ENCODE assay signal across 19 cellular contexts in genomic region chr5:2135354-2135753, GRCh38.
A peak's percentile ranks its signal among the peaks of the same experiment; 100 is the strongest.
DNase-seq lines count a peak whose midpoint lies in the region; ATAC-seq, FAIRE-seq and TF ChIP-seq lines count a peak whose summit lies in the region.
"Had no signal": no experiment of that assay in that cellular context is flagged by ENCODE, and none has a peak within 500 bp of the region (broad histone marks: within the 10 kb centered on the region; RNA-seq: fewer than 3 reads in every experiment).

No MANE protein-coding gene starts in this region.

- ATAC-seq in A549 (no peak), DND-41 (ENCODE audit: insufficient read depth, low read depth) (no peak), WTC11 (peak; percentile 36; the same call in 1 of the 2 replicates)
- ATAC-seq: Panc1 had no signal

- H3K36me3 Mint-ChIP-seq in WTC11 = no peaks in the 10 kb centered on the region
- H3K36me3 Mint-ChIP-seq in T-helper 2 cell treated with Interferon-gamma antibody and Interleukin-4, amounts not matched to agents 5 μg/mL and 100 μg/mL, for 36 hours (ENCODE audit: low read depth) = no peaks in the 10 kb centered on the region
- H3K36me3 Mint-ChIP-seq: CD14-positive monocyte had no signal

- 31% methylated on average over 8 of the region's 8 CpGs for WGBS in A549 (ENCODE audit: missing lambda C conversion rate)
- 85 to 95% methylated on average over 4 to 6 of the region's 8 CpGs for WGBS in mesodermal cell (ENCODE audit: insufficient coverage in 2 of 2), 2 experiments
- WGBS in spleen, 5 donors = 57 to 78% (median 65%) methylated on average over 8 of the region's 8 CpGs
- whole genome bisulfite sequencing in transverse colon (ENCODE audit: low coverage in 1 of 2), 2 donors = 68% methylated on average over 6 of the region's 8 CpGs; no CpG with 5 or more reads in 1 of the 2 donors

- no peak for TF ChIP-seq EP300 in A549 (IDR thresholded peaks at IDR 0.05)
- no peak for TF ChIP-seq EP300 in transverse colon (IDR thresholded peaks at IDR 0.05; ENCODE audit: low read depth)

- POLR2A ChIA-PET in A549 (lab: Yijun Ruan, JAX) (no interaction called here), WTC11 (lab: Charles Lee) (no interaction called here)

- in situ Hi-C loops in transverse colon (cut with MboI; ENCODE audit: low pct_ligation_motif_present in 1 of 4, low pct_unique_long_range_greater_than_20kb in 1 of 4, low sequenced_read_pairs in 3 of 4) = no loop called here

- no peak overlapping the region for H3K4me3 Mint-ChIP-seq in WTC11
- H3K4me3 Mint-ChIP-seq in T-helper 2 cell treated with Interferon-gamma antibody and Interleukin-4, amounts not matched to agents 5 μg/mL and 100 μg/mL, for 36 hours = no peak overlapping the region
- H3K4me3 Mint-ChIP-seq: CD14-positive monocyte had no signal

- no peaks in the 10 kb centered on the region for H3K9me3 Mint-ChIP-seq in WTC11
- no peaks in the 10 kb centered on the region for H3K9me3 Mint-ChIP-seq in T-helper 2 cell treated with Interferon-gamma antibody and Interleukin-4, amounts not matched to agents 5 μg/mL and 100 μg/mL, for 36 hours

- CTCF ChIA-PET in A549 (lab: Yijun Ruan, JAX) = no interaction called here
- CTCF ChIA-PET in WTC11 (lab: Charles Lee) = interaction anchor here (1.5 kb wide), 1 partner anchor 17 kb away, joined by 3 read pairs; no protein-coding TSS in a partner anchor

- intact Hi-C loops in spleen (cut with DNase I; ENCODE audit: low total_unique reads) (no loop called here), transverse colon (cut with DNase I; ENCODE audit: low total_unique reads) (no loop called here)

- H3K27ac ChIP-seq in A549 (no peak overlapping the region), DND-41 (ENCODE audit: low read length) (no peak overlapping the region), mesodermal cell (ENCODE audit: low read depth, low read length, severe bottlenecking) (peak overlapping the region; percentile 36), spleen (no peak overlapping the region), transverse colon (no peak overlapping the region)

- H3K9ac ChIP-seq in DND-41 (ENCODE audit: low read depth, low read length) = no peak overlapping the region

- H3K4me1 ChIP-seq in A549 (no peaks in the 10 kb centered on the region), DND-41 (ENCODE audit: insufficient read depth, low read length) (no peaks in the 10 kb centered on the region), mesodermal cell (ENCODE audit: control insufficient read depth, insufficient read depth, low read length, poor library complexity, severe bottlenecking) (peaks cover 3% of the 10 kb centered on the region), spleen (peaks cover 0 to 12% (median 0%) of the 10 kb centered on the region in 6 donors), transverse colon (no peaks in the 10 kb centered on the region)

- H4K20me1 ChIP-seq in DND-41 (ENCODE audit: insufficient read depth, low read length) = no peaks in the 10 kb centered on the region

- H3K27me3 ChIP-seq in DND-41 (ENCODE audit: insufficient read depth, low read length, poor library complexity) (no peaks in the 10 kb centered on the region), spleen (replicated peaks in 1 of 7) (peaks cover 0 to 7% (median 0%) of the 10 kb centered on the region in 7 donors), transverse colon (no peaks in the 10 kb centered on the region)

- no peak overlapping the region for H3K27ac Mint-ChIP-seq in WTC11
- no peak overlapping the region for H3K27ac Mint-ChIP-seq in T-helper 2 cell treated with Interferon-gamma antibody and Interleukin-4, amounts not matched to agents 5 μg/mL and 100 μg/mL, for 36 hours
- H3K27ac Mint-ChIP-seq: CD14-positive monocyte had no signal

- H3K4me2 ChIP-seq in A549 (peak overlapping the region; percentile 55), DND-41 (ENCODE audit: insufficient read depth, low read length) (no peak overlapping the region)

- H3K27me3 Mint-ChIP-seq in WTC11 (ENCODE audit: low read depth) = no peaks in the 10 kb centered on the region; the same call in 1 of the 2 replicates
- no peaks in the 10 kb centered on the region for H3K27me3 Mint-ChIP-seq in T-helper 2 cell treated with Interferon-gamma antibody and Interleukin-4, amounts not matched to agents 5 μg/mL and 100 μg/mL, for 36 hours (ENCODE audit: low read depth)

- H2AFZ ChIP-seq in DND-41 (ENCODE audit: low read depth, low read length) = no peak overlapping the region

- no peaks in the 10 kb centered on the region for H3K79me2 ChIP-seq in DND-41 (ENCODE audit: insufficient read depth, low read length)

- H3K4me3 ChIP-seq in A549 = no peak overlapping the region
- H3K4me3 ChIP-seq in DND-41 (ENCODE audit: low read depth in 1 of 2, low read length in 2 of 2) = no peak overlapping the region
- no peak overlapping the region for H3K4me3 ChIP-seq in mesodermal cell (ENCODE audit: extremely low read depth, insufficient read depth, low read length, poor library complexity, severe bottlenecking)
- no peak overlapping the region for H3K4me3 ChIP-seq in spleen
- H3K4me3 ChIP-seq in transverse colon = no peak overlapping the region

- H3K9me3 ChIP-seq in A549 (no peaks in the 10 kb centered on the region), DND-41 (ENCODE audit: insufficient read depth, low read length, severe bottlenecking) (no peaks in the 10 kb centered on the region), mesodermal cell (ENCODE audit: control insufficient read depth, low read length) (no peaks in the 10 kb centered on the region), spleen (no peaks in the 10 kb centered on the region), transverse colon (no peaks in the 10 kb centered on the region)

- TF ChIP-seq CTCF in A549 (IDR thresholded peaks at IDR 0.05) = no peak
- peak; percentile 21 for TF ChIP-seq CTCF in DND-41 (IDR thresholded peaks at IDR 0.05; ENCODE audit: borderline replicate concordance, extremely low read depth, low read length, poor library complexity, severe bottlenecking)
- 0 out of 2 replicates have a peak, but pooled peaks have one; percentile 20 for TF ChIP-seq CTCF in WTC11 (IDR thresholded peaks at IDR 0.05)
- TF ChIP-seq CTCF in spleen (IDR thresholded peaks at IDR 0.05 in 8 of 11, conservative IDR thresholded peaks at IDR 0.05 in 3 of 11) = no peak
- no peak for TF ChIP-seq CTCF in transverse colon (IDR thresholded peaks at IDR 0.05)

- H3K36me3 ChIP-seq in DND-41 (ENCODE audit: insufficient read depth, low read length) (no peaks in the 10 kb centered on the region), mesodermal cell (ENCODE audit: control insufficient read depth, insufficient read depth, low read length) (no peaks in the 10 kb centered on the region), spleen (no peaks in the 10 kb centered on the region), transverse colon (no peaks in the 10 kb centered on the region)

- no peaks in the 10 kb centered on the region for H3K4me1 Mint-ChIP-seq in WTC11
- no peaks in the 10 kb centered on the region for H3K4me1 Mint-ChIP-seq in T-helper 2 cell treated with Interferon-gamma antibody and Interleukin-4, amounts not matched to agents 5 μg/mL and 100 μg/mL, for 36 hours (ENCODE audit: low read depth)
- H3K4me1 Mint-ChIP-seq: CD14-positive monocyte had no signal

- no peak for FAIRE-seq in A549 (lab: Jason Lieb, UNC)
- FAIRE-seq: H54 had no signal

- no peak for TF ChIP-seq RAD21 in A549 (conservative IDR thresholded peaks at IDR 0.05 in 1 of 2, IDR thresholded peaks at IDR 0.05 in 1 of 2)

- TF ChIP-seq POLR2A in A549 (IDR thresholded peaks at IDR 0.05; ENCODE audit: low read length) = no peak
- no peak for TF ChIP-seq POLR2A in spleen (IDR thresholded peaks at IDR 0.05)
- no peak for TF ChIP-seq POLR2A in transverse colon (IDR thresholded peaks at IDR 0.05)

- DNase-seq in A549 (ENCODE audit: low read depth in 1 of 2, low spot score in 1 of 2) (no peak), DND-41 (no peak), WTC11 (ENCODE audit: low spot score) (no peak), spleen (no peak), transverse colon (no peak)
- DNase-seq in T-helper 2 cell treated with Interferon-gamma antibody and Interleukin-4, amounts not matched to agents 5 μg/mL and 100 μg/mL, for 36 hours (ENCODE audit: low spot score) = no peak
- DNase-seq in activated effector memory CD4-positive, alpha-beta T cell treated with anti-CD3 and anti-CD28 coated beads, Interleukin-2, amount 50 U/mL, for 16 hours = no peak
- DNase-seq: ACHN, DMS79 treated with DMSO at 0.1 percent for 48 hours, IMR-90, NCI-H1048, NCI-H1436, NCI-H1930, NCI-H345, NCI-H526 had no signal

TF ChIP-seq in A549, 52 proteins besides CTCF, POLR2A, EP300 and RAD21 (continues in another document):
- TF ChIP-seq NPAS2 (CRISPR knock-in tag; IDR thresholded peaks at IDR 0.05; ENCODE audit: borderline replicate concordance) (no peak), ZFP36 (IDR thresholded peaks at IDR 0.05; ENCODE audit: borderline replicate concordance, partially characterized antibody) (no peak), FOSB (CRISPR knock-in tag; IDR thresholded peaks at IDR 0.05) (no peak)

TF ChIP-seq in WTC11, 78 proteins besides CTCF, POLR2A, EP300 and RAD21 (continues in another document):
- TF ChIP-seq RORB (CRISPR knock-in tag; IDR thresholded peaks at IDR 0.05) (no peak), CREM (CRISPR knock-in tag; IDR thresholded peaks at IDR 0.05) (no peak), STAT6 (CRISPR knock-in tag; conservative IDR thresholded peaks at IDR 0.05; ENCODE audit: low read depth) (no peak), SMAD3 (CRISPR knock-in tag; IDR thresholded peaks at IDR 0.05; ENCODE audit: borderline replicate concordance) (no peak), NFE2L1 (CRISPR knock-in tag; IDR thresholded peaks at IDR 0.05) (no peak), GRHL2 (CRISPR knock-in tag; IDR thresholded peaks at IDR 0.05; ENCODE audit: insufficient replicate concordance, severe bottlenecking) (no peak), MXD4 (CRISPR knock-in tag; IDR thresholded peaks at IDR 0.05; ENCODE audit: borderline replicate concordance) (no peak)

Comparison
In these comparisons a context has a peak if more than half of its experiments do, and no peak if none do; other contexts are left out.
1. CTCF ChIP-seq: peak in DND-41 (single experiment) and WTC11 (single experiment); none in A549 (single experiment), spleen (0 of 11) and transverse colon (0 of 5).
2. Of the 8 proteins assayed by ChIP-seq in both WTC11 and A549: peak only in WTC11: CTCF; only in A549: none; in both: none; in neither: 7.